Comparison of ENCODE assay signal across 8 cellular contexts in the genomic region with DNA sequence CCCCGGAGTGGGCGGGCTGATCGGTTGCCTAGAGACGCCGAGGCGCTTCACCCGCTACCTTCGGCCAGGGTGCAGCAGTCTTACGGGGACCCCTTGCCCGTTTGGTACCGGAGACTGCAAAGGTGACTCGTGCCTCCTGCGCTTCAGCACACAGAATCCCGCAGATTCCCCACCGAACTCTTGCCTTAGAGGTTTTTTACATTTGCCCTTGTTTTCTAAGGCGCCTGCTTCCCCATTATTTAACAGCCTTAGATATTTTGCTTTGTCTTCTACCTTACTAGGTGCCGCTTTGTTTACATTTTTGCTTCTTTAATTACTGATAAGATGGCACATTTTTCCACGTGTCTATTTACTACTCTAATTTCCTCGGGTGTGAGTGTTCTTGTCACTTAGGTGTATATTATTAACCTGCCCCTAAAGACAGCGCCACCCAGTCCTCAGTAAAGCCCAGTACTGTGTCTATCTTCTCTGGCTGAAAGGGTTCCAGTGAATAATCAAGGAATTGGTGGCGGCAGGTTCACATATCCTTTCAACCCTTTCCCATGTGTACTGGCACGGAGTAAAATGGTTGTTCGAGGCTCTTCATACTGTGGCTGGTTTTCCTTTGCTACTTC. TPM values are rescaled to one million over a fixed set of nuclear protein-coding genes. Genes with fewer than 3 reads are reported as not detected.
DNase-seq lines count a peak whose midpoint lies in the region; ATAC-seq, FAIRE-seq and TF ChIP-seq lines count a peak whose summit lies in the region.

No MANE protein-coding gene starts in this region.

- TF ChIP-seq POLR2A in K562 (conservative IDR thresholded peaks at IDR 0.05) = no peak

- CTCF ChIA-PET in CD4-positive, alpha-beta T cell (lab: Charles Lee) = interaction anchor here (1.0 to 1.8 kb wide), 2 partner anchors 11 to 50 kb away, joined by 5 to 6 read pairs; no protein-coding TSS in a partner anchor
- CTCF ChIA-PET in K562 (lab: Yijun Ruan, JAX; ENCODE audit: low intra/inter-chr PET ratio) = interaction anchor here (1.1 kb wide), 1 partner anchor 453 kb away, joined by 3 read pairs; no protein-coding TSS in a partner anchor

- intact Hi-C loops in CD4-positive, alpha-beta T cell (cut with DNase I, micrococcal nuclease) = loop anchor here (2.0 to 10.0 kb wide), 8 partner anchors 67 to 1543 kb away; a partner anchor contains a TSS
- intact Hi-C loops in K562 (cut with micrococcal nuclease) = loop anchor here (5.0 kb wide), 1 partner anchor 46 kb away; no protein-coding TSS in a partner anchor
- intact Hi-C loops in lower lobe of right lung (cut with DNase I) = no loop called here

- no peak for TF ChIP-seq EP300 in K562 (IDR thresholded peaks at IDR 0.05; ENCODE audit: low read length)

- H3K79me2 ChIP-seq in KMS-11 (ENCODE audit: insufficient read depth, low read depth) (peaks cover 41% of the 10 kb centered on the region; the same call in 1 of the 2 replicates), K562 (ENCODE audit: control insufficient read depth, insufficient read depth, low read length) (peaks cover 44% of the 10 kb centered on the region)

- H3K4me1 ChIP-seq in KMS-11 (ENCODE audit: low read depth, poor library complexity, severe bottlenecking) = peaks cover 29% of the 10 kb centered on the region
- peaks cover 5 to 8% of the 10 kb centered on the region in 2 experiments; a peak in 3 of 5 replicates for H3K4me1 ChIP-seq in K562 (replicated peaks in 1 of 2; ENCODE audit: control insufficient read depth in 2 of 2, insufficient read depth in 2 of 2, low read length in 2 of 2)
- peaks cover 16% of the 10 kb centered on the region for H3K4me1 ChIP-seq in lower lobe of right lung
- no peaks in the 10 kb centered on the region for H3K4me1 ChIP-seq in urinary bladder (ENCODE audit: insufficient read depth)

- peak overlapping the region; percentile 72 for H3K4me2 ChIP-seq in KMS-11
- peak overlapping the region; percentile 89 for H3K4me2 ChIP-seq in K562 (ENCODE audit: insufficient read depth, low read length)

- peaks cover 34% of the 10 kb centered on the region for H3K4me1 Mint-ChIP-seq in CD4-positive, alpha-beta T cell (ENCODE audit: low read depth)

- H4K20me1 ChIP-seq in KMS-11 (ENCODE audit: insufficient read depth) = no peaks in the 10 kb centered on the region
- no peaks in the 10 kb centered on the region for H4K20me1 ChIP-seq in K562 (replicated peaks; ENCODE audit: control insufficient read depth, insufficient read depth, low read length)

- no TSS peak for BruUV-seq in K562 (replicated peaks; lab: Mats Ljungman, UMichigan)

- no peaks in the 10 kb centered on the region for H3K27me3 ChIP-seq in CD4-positive, alpha-beta T cell (ENCODE audit: control insufficient read depth, insufficient read depth, low read length)
- H3K27me3 ChIP-seq in KMS-11 (ENCODE audit: insufficient read depth, low read depth) (no peaks in the 10 kb centered on the region), K562 (ENCODE audit: control insufficient read depth in 2 of 2, insufficient read depth in 2 of 2, low read length in 2 of 2) (no peaks in the 10 kb centered on the region), lower lobe of right lung (ENCODE audit: low read depth) (no peaks in the 10 kb centered on the region)

- H2AFZ ChIP-seq in KMS-11 (ENCODE audit: low read depth) = peak overlapping the region; percentile 85
- H2AFZ ChIP-seq in K562 (ENCODE audit: low read depth, low read length) = peak overlapping the region; percentile 93

- no peak overlapping the region; the same call in 1 of the 2 replicates for H3K9ac ChIP-seq in KMS-11
- H3K9ac ChIP-seq in K562 (ENCODE audit: insufficient read depth in 1 of 2, low read depth in 2 of 2, low read length in 2 of 2) = peak overlapping the region; percentile 53 to 89

- H3K36me3 Mint-ChIP-seq in CD4-positive, alpha-beta T cell (ENCODE audit: low read depth) = peaks cover 7% of the 10 kb centered on the region

- no peaks in the 10 kb centered on the region for H3K36me3 ChIP-seq in KMS-11 (ENCODE audit: insufficient read depth)
- H3K36me3 ChIP-seq in K562 (ENCODE audit: control insufficient read depth, insufficient read depth, low read length) = peaks cover 2% of the 10 kb centered on the region; the same call in 1 of the 3 replicates
- H3K36me3 ChIP-seq in lower lobe of right lung = no peaks in the 10 kb centered on the region
- no peaks in the 10 kb centered on the region for H3K36me3 ChIP-seq in urinary bladder (ENCODE audit: insufficient read depth)

- H3K4me3 ChIP-seq in KMS-11 (IDR thresholded peaks at IDR 0.05; ENCODE audit: insufficient read depth, low read depth, low read length) (no peak overlapping the region), K562 (peak overlapping the region; percentile 80), lower lobe of right lung (peak overlapping the region; percentile 65), urinary bladder (ENCODE audit: low read depth, low read length) (peak overlapping the region; percentile 61)

- no peak for DNase-seq in CD4-positive, alpha-beta T cell
- peak; percentile 27 to 39 (median 30) for DNase-seq in K562 (ENCODE audit: extremely low read depth in 1 of 4, low spot score in 3 of 4)
- no peak for DNase-seq in lower lobe of right lung
- DNase-seq in UCSD-AML1 (lab: John Stamatoyannopoulos, UW; ENCODE audit: unreplicated experiment) = no peak
- DNase-seq in hypothalamus (lab: John Stamatoyannopoulos, UW) = no peak

- no peak for TF ChIP-seq RAD21 in K562 (CRISPR knock-in tag; conservative IDR thresholded peaks at IDR 0.05 in 1 of 2, IDR thresholded peaks at IDR 0.05 in 1 of 2)

- no peaks in the 10 kb centered on the region for H3K27me3 Mint-ChIP-seq in CD4-positive, alpha-beta T cell

- TF ChIP-seq CTCF in CD4-positive, alpha-beta T cell (IDR thresholded peaks at IDR 0.05) = no peak
- peak; percentile 33; the same call in 1 of the 2 replicates for TF ChIP-seq CTCF in KMS-11 (conservative IDR thresholded peaks at IDR 0.05; ENCODE audit: low read depth, low read length)
- peak in 2 of 3 experiments; percentile 26 to 39; a peak in 2 of 6 replicates for TF ChIP-seq CTCF in K562 (IDR thresholded peaks at IDR 0.05 in 2 of 3, conservative IDR thresholded peaks at IDR 0.05 in 1 of 3; ENCODE audit: insufficient read depth in 2 of 3, low read depth in 1 of 3, low read length in 3 of 3)
- no peak for TF ChIP-seq CTCF in lower lobe of right lung (IDR thresholded peaks at IDR 0.05)

- no peak overlapping the region for H3K27ac ChIP-seq in CD4-positive, alpha-beta T cell (ENCODE audit: low read depth, low read length)
- H3K27ac ChIP-seq in KMS-11 (no peak overlapping the region), K562 (ENCODE audit: extremely low read depth, low read depth, low read length) (no peak overlapping the region), lower lobe of right lung (no peak overlapping the region), urinary bladder (ENCODE audit: low read depth) (no peak overlapping the region)

- H3K27ac Mint-ChIP-seq in CD4-positive, alpha-beta T cell = peak overlapping the region; percentile 74

- in situ Hi-C loops in K562 (cut with MboI) = loop anchor here (25.0 kb wide), 1 partner anchor 449 kb away; no protein-coding TSS in a partner anchor

- peak; percentile 1 for ATAC-seq in CD4-positive, alpha-beta T cell (ENCODE audit: poor library complexity)
- ATAC-seq in K562 (peak; percentile 40), lower lobe of right lung (peak in 1 of 2 donors; percentile 21), HG03378 (IDR thresholded peaks at IDR 0.05; ENCODE audit: unreplicated experiment) (no peak)

- no peaks in the 10 kb centered on the region for H3K9me1 ChIP-seq in K562 (ENCODE audit: control insufficient read depth, insufficient read depth, low read length)

- no peaks in the 10 kb centered on the region for H3K9me3 Mint-ChIP-seq in CD4-positive, alpha-beta T cell

- peak; percentile 73 for FAIRE-seq in K562 (lab: Jason Lieb, UNC)

- H3K4me3 Mint-ChIP-seq in CD4-positive, alpha-beta T cell = peak overlapping the region; percentile 85

- no peaks in the 10 kb centered on the region for H3K9me3 ChIP-seq in CD4-positive, alpha-beta T cell (ENCODE audit: control insufficient read depth, low read length)
- H3K9me3 ChIP-seq in K562 (replicated peaks; ENCODE audit: control insufficient read depth, insufficient read depth, low read depth, low read length) (no peaks in the 10 kb centered on the region), lower lobe of right lung (no peaks in the 10 kb centered on the region)

- WGBS in K562 (ENCODE audit: insufficient coverage, low coverage, missing lambda C conversion rate) = 6% methylated on average over 23 of the region's 23 CpGs
- 4% methylated on average over 23 of the region's 23 CpGs for WGBS in urinary bladder

- POLR2A ChIA-PET in CD4-positive, alpha-beta T cell (lab: Charles Lee) = interaction anchor here (0.6 to 3.0 kb wide), 12 partner anchors 10 to 1543 kb away, joined by 3 to 32 read pairs (median 4); a partner anchor contains a TSS
- POLR2A ChIA-PET in K562 (lab: Yijun Ruan, JAX) = interaction anchor here (0.6 to 1.5 kb wide), 7 partner anchors 9 to 1193 kb away, joined by 3 to 7 read pairs (median 3); no protein-coding TSS in a partner anchor

TF ChIP-seq in K562, 482 proteins besides CTCF, POLR2A, EP300 and RAD21 (continues in another document):
- TF ChIP-seq SP2 (IDR thresholded peaks at IDR 0.05; ENCODE audit: extremely low read depth, low read depth, low read length, poor library complexity, severe bottlenecking) (peak; percentile 37), HNRNPH1 (optimal IDR thresholded peaks at IDR 0.05; ENCODE audit: low read depth, low read length) (no peak), FOXK2 (conservative IDR thresholded peaks at IDR 0.05 in 1 of 2, IDR thresholded peaks at IDR 0.05 in 1 of 2; ENCODE audit: low read depth in 2 of 2) (0 out of 4 replicates have a peak, but pooled peaks have one; percentile 43)

RNA-seq across cellular contexts. Expression of a gene that starts 0.6 kb away (rescaled TPM):
- total RNA-seq in CD4-positive, alpha-beta T cell = 1 to 10 TPM; 5.2 to 6.3 TPM
- 82.1 and 159 TPM in 2 replicates for total RNA-seq in K562 (2011; cell fraction: chromatin; rRNA removed; ENCODE audit: low replicate concordance)
- 23.8 and 41.8 TPM in 2 replicates for total RNA-seq in K562 (2011; cell fraction: nucleolus; rRNA removed)
- total RNA-seq in K562 (2011; cell fraction: nucleoplasm; rRNA removed) = 54.3 and 76.0 TPM in 2 replicates
- total RNA-seq in K562 (2014; rRNA removed) (23.6 and 24.0 TPM in 2 replicates), K562 (2014; rRNA removed; fragmentation: Illumina TruSeq; extraction: Trizol) (43.0 and 52.6 TPM in 2 replicates), K562 (2015; rRNA removed; fragmentation: Illumina TruSeq; extraction: Trizol) (36.2 and 41.1 TPM in 2 replicates), K562 (2021) (21.8 and 26.0 TPM in 2 replicates), lower lobe of right lung (6.5 TPM), urinary bladder (17.7 TPM)
- polyA plus RNA-seq in K562 (2011; rRNA removed) (8.1 and 9.9 TPM in 2 replicates), K562 (2014; fragmentation: Illumina TruSeq; extraction: Trizol) (20.6 and 25.7 TPM in 2 replicates), K562 (2014; fragmentation: Nextera tagmentation; extraction: Ambion mirVana) (10 to 100 TPM; 12.0 to 14.2 TPM), K562 (2014; rRNA removed) (19.3 and 39.3 TPM in 2 replicates), urinary bladder (1.3 TPM)
- 3.7 and 5.0 TPM in 2 replicates for polyA plus RNA-seq in K562 (2011; cell fraction: cytosol; rRNA removed)
- polyA plus RNA-seq in K562 (2011; cell fraction: nucleus; rRNA removed) = 31.5 and 33.2 TPM in 2 replicates
- 12.8 and 18.9 TPM in 2 replicates for polyA plus RNA-seq in K562 (2012)
- polyA minus RNA-seq in K562 (2011; rRNA and poly(A)+ RNA removed) = 52.2 and 59.6 TPM in 2 replicates
- polyA minus RNA-seq in K562 (2011; cell fraction: cytosol; rRNA and poly(A)+ RNA removed) = 9.7 and 18.1 TPM in 2 replicates
- 58.7 and 94.1 TPM in 2 replicates for polyA minus RNA-seq in K562 (2011; cell fraction: nucleus; rRNA and poly(A)+ RNA removed)

Comparison
In these comparisons a context has a peak if more than half of its experiments do, and no peak if none do; other contexts are left out.
1. DNase-seq: peak in K562 (4 of 4); none in CD4-positive, alpha-beta T cell (0 of 10), lower lobe of right lung (single experiment), UCSD-AML1 (single experiment) and hypothalamus (0 of 51).
2. CTCF ChIP-seq: peak in KMS-11 (single experiment) and K562 (2 of 3); none in CD4-positive, alpha-beta T cell (single experiment) and lower lobe of right lung (single experiment).